8 cellular contexts compared by ENCODE assay signal in genomic region chr14:106661561-106661960, GRCh38.
DNase-seq lines count a peak whose midpoint lies in the region; ATAC-seq and TF ChIP-seq lines count a peak whose summit lies in the region.
"Not testable (repeated sequence)": the region's sequence is repeated elsewhere in the genome, so short reads cannot be mapped to it uniquely, and the experiment has no call there.

No MANE protein-coding gene starts in this region.

- H3K4me1 Mint-ChIP-seq in Caco-2 (ENCODE audit: low read depth, unreplicated experiment): not testable (repeated sequence)
- peaks cover 41% of the 10 kb centered on the region for H3K4me1 Mint-ChIP-seq in activated naive CD8-positive, alpha-beta T cell treated with anti-CD3 and anti-CD28 coated beads, Interleukin-2, amount 50 U/mL, for 24 hours

- H3K4me3 Mint-ChIP-seq in Caco-2 (ENCODE audit: unreplicated experiment); activated naive CD8-positive, alpha-beta T cell treated with anti-CD3 and anti-CD28 coated beads, Interleukin-2, amount 50 U/mL, for 24 hours: not testable (repeated sequence)

- CTCF ChIA-PET in Caco-2 (lab: Charles Lee): interaction anchor here (1.2 kb wide), 1 partner anchor 129 kb away, joined by 3 read pairs; no protein-coding TSS in a partner anchor
- CTCF ChIA-PET in Panc1 (lab: Charles Lee): not testable (repeated sequence)

- ATAC-seq in GM21576 (IDR thresholded peaks at IDR 0.05; ENCODE audit: unreplicated experiment): peak; percentile 66
- not testable (repeated sequence) for ATAC-seq in Panc1
- peak; percentile 63 for ATAC-seq in activated naive CD8-positive, alpha-beta T cell treated with anti-CD3 and anti-CD28 coated beads, Interleukin-2, amount 50 U/mL, for 24 hours

- H3K4me3 ChIP-seq in Caco-2 (ENCODE audit: low read depth, low read length); NB4 (ENCODE audit: low read depth, low read length); Panc1 (ENCODE audit: low read depth in 2 of 2, low read length in 2 of 2); liver (ENCODE audit: low read depth in 1 of 3, low read length in 3 of 3): not testable (repeated sequence)

- intact Hi-C loops in Caco-2 (cut with micrococcal nuclease; ENCODE audit: unreplicated experiment); Panc1 (cut with micrococcal nuclease; ENCODE audit: unreplicated experiment): not testable (repeated sequence)

- H3K36me3 Mint-ChIP-seq in Caco-2 (ENCODE audit: insufficient read depth, unreplicated experiment); activated naive CD8-positive, alpha-beta T cell treated with anti-CD3 and anti-CD28 coated beads, Interleukin-2, amount 50 U/mL, for 24 hours (ENCODE audit: low read depth): not testable (repeated sequence)

- not testable (repeated sequence) for H3K27me3 Mint-ChIP-seq in Caco-2 (ENCODE audit: insufficient read depth, unreplicated experiment)
- peaks cover 13% of the 10 kb centered on the region for H3K27me3 Mint-ChIP-seq in activated naive CD8-positive, alpha-beta T cell treated with anti-CD3 and anti-CD28 coated beads, Interleukin-2, amount 50 U/mL, for 24 hours

- not testable (repeated sequence) for H3K9ac ChIP-seq in liver (ENCODE audit: low read depth in 1 of 2, low read length in 2 of 2)

- not testable (repeated sequence) for H3K9me3 ChIP-seq in Caco-2; Panc1 (ENCODE audit: control insufficient read depth, insufficient read depth, low read depth, low read length); liver (ENCODE audit: control insufficient read depth in 4 of 4, low read length in 3 of 4)

- not testable (repeated sequence) for TF ChIP-seq POLR2A in NB4 (IDR thresholded peaks at IDR 0.05; ENCODE audit: extremely low read depth, insufficient read length)

- TF ChIP-seq CTCF in Caco-2 (IDR thresholded peaks at IDR 0.05; ENCODE audit: insufficient read depth in 1 of 2, low read depth in 1 of 2, low read length in 1 of 2, severe bottlenecking in 1 of 2, unreplicated experiment in 1 of 2) (peak; percentile 11 to 21), NB4 (IDR thresholded peaks at IDR 0.05; ENCODE audit: low read depth, low read length) (peak; percentile 31), Panc1 (IDR thresholded peaks at IDR 0.05) (peak; percentile 51), liver (IDR thresholded peaks at IDR 0.05; ENCODE audit: low read depth, low read length, missing input control) (peak; percentile 12)

- TF ChIP-seq RAD21 in liver (IDR thresholded peaks at IDR 0.05): peak; percentile 22 to 64

- not testable (repeated sequence) for H3K4me1 ChIP-seq in Caco-2; Panc1 (ENCODE audit: control insufficient read depth, insufficient read depth, low read length); liver (ENCODE audit: control insufficient read depth in 4 of 4, insufficient read depth in 4 of 4, low read length in 3 of 4)

- not testable (repeated sequence) for H3K36me3 ChIP-seq in Caco-2 (ENCODE audit: control insufficient read depth, insufficient read depth, low read length); Panc1 (ENCODE audit: control insufficient read depth, insufficient read depth, low read length); liver (ENCODE audit: control insufficient read depth in 4 of 4, insufficient read depth in 3 of 4, low read depth in 1 of 4, low read length in 3 of 4)

- BruUV-seq in Caco-2 (replicated peaks; lab: Mats Ljungman, UMichigan); Panc1 (replicated peaks; lab: Mats Ljungman, UMichigan): not testable (repeated sequence)

- DNase-seq in Caco-2 (peak; percentile 40 to 52), NB4 (ENCODE audit: low read depth) (peak; percentile 47)
- DNase-seq in Panc1 (ENCODE audit: low read depth, low spot score): not testable (repeated sequence)
- DNase-seq in activated CD4-positive, alpha-beta T cell treated with anti-CD3 and anti-CD28 coated beads, Interleukin-2, amount 50 U/mL, for 4 hours: peak; percentile 33 to 38
- peak; percentile 42 for DNase-seq in activated naive CD8-positive, alpha-beta T cell treated with anti-CD3 and anti-CD28 coated beads, Interleukin-2, amount 50 U/mL, for 24 hours
- peak; percentile 18 to 47 (median 27) for DNase-seq in stimulated activated CD4-positive, alpha-beta T cell treated with anti-CD3 and anti-CD28 coated beads, TNF-alpha, amount 100 ng/mL, for 48 hours (ENCODE audit: low read depth in 3 of 3)

- not testable (repeated sequence) for H3K27ac ChIP-seq in Panc1 (ENCODE audit: low read length); liver (ENCODE audit: low read depth in 1 of 2, low read length in 2 of 2)

- 54% methylated on average over 4 of the region's 4 CpGs for WGBS in liver

- not testable (repeated sequence) for H3K27ac Mint-ChIP-seq in Caco-2 (ENCODE audit: unreplicated experiment); activated naive CD8-positive, alpha-beta T cell treated with anti-CD3 and anti-CD28 coated beads, Interleukin-2, amount 50 U/mL, for 24 hours

- in situ Hi-C loops in Panc1 (cut with HindIII; ENCODE audit: low pct_unique_long_range_greater_than_20kb, low sequenced_read_pairs): not testable (repeated sequence)

- not testable (repeated sequence) for H3K9me3 Mint-ChIP-seq in Caco-2 (ENCODE audit: unreplicated experiment); activated naive CD8-positive, alpha-beta T cell treated with anti-CD3 and anti-CD28 coated beads, Interleukin-2, amount 50 U/mL, for 24 hours

- POLR2A ChIA-PET in Caco-2 (lab: Charles Lee); Panc1 (lab: Charles Lee): not testable (repeated sequence)

- not testable (repeated sequence) for H3K27me3 ChIP-seq in Caco-2 (replicated peaks; ENCODE audit: control insufficient read depth, insufficient read depth, low read length); Panc1 (ENCODE audit: control insufficient read depth, insufficient read depth, low read length); liver (ENCODE audit: control insufficient read depth in 4 of 4, insufficient read depth in 4 of 4, low read length in 3 of 4)
